ENCODE assay signal across 9 cellular contexts in the genomic region with DNA sequence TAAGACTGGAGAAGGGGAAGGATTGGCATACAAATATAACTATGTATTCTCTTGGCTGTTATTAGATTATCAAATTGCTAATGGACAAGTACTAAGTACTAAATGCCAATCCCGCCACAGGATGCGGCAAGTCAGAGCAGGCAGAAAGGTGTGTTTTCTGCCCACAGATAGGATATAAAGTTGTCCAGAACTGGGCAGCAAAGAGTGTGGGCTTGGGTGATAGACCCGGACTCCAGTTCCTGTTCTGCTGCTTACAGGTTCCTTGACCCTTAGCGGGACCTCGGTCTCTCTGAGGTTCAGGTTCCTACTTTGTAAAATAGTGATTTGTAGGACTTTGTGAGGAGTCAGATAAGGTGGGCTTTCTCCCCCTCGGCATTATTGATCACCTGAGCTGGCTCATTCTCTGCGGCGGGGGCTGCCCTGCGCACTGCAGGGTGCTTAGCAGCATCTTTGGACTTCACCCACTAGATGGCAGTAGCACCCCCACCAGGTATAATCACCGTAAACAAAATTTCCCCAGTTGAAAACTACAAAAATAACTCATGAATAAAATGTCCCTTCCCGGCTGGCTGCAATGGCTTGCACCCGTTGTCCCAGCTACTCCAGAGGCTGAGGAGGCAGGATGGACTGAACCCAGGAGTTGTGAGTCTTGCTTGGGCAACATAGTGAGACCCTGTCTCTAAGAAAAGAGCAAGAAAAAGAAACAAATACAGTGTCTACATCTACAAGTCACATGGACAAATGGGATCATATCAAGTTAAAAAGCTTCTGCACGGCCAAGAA.
DNase-seq lines count a peak whose midpoint lies in the region; ATAC-seq and TF ChIP-seq lines count a peak whose summit lies in the region.
"Had no signal": no experiment of that assay in that cellular context is flagged by ENCODE, and none has a peak within 500 bp of the region (broad histone marks: within the 10 kb centered on the region; RNA-seq: fewer than 3 reads in every experiment).

No MANE protein-coding gene starts in this region.

- H3K36me3 Mint-ChIP-seq in Caco-2 (ENCODE audit: insufficient read depth, unreplicated experiment): no peaks in the 10 kb centered on the region
- H3K36me3 Mint-ChIP-seq: naive B cell had no signal

- H3K4me1 ChIP-seq in Caco-2 (peaks cover 3% of the 10 kb centered on the region; the same call in 1 of the 2 replicates), parathyroid adenoma (no peaks in the 10 kb centered on the region)

- H3K36me3 ChIP-seq in Caco-2 (ENCODE audit: control insufficient read depth, insufficient read depth, low read length) (no peaks in the 10 kb centered on the region), SK-N-MC (ENCODE audit: insufficient read depth, low read length) (no peaks in the 10 kb centered on the region), parathyroid adenoma (ENCODE audit: control insufficient read depth, insufficient read depth, low read length) (no peaks in the 10 kb centered on the region)

- no peak overlapping the region for H3K4me2 ChIP-seq in parathyroid adenoma (ENCODE audit: low read length)

- H3K27ac ChIP-seq in SK-N-MC: no peak overlapping the region
- no peak overlapping the region for H3K27ac ChIP-seq in dorsolateral prefrontal cortex
- H3K27ac ChIP-seq in parathyroid adenoma: no peak overlapping the region

- H3K4me3 Mint-ChIP-seq in Caco-2 (ENCODE audit: unreplicated experiment): no peak overlapping the region
- H3K4me3 Mint-ChIP-seq: naive B cell had no signal

- no peaks in the 10 kb centered on the region for H3K9me3 Mint-ChIP-seq in Caco-2 (ENCODE audit: unreplicated experiment)
- H3K9me3 Mint-ChIP-seq: naive B cell had no signal

- BruUV-seq in Caco-2 (replicated peaks; lab: Mats Ljungman, UMichigan): no TSS peak

- CTCF ChIA-PET in Caco-2 (lab: Charles Lee): interaction anchor here (0.6 to 1.4 kb wide), 4 partner anchors 13 to 576 kb away, joined by 3 read pairs; no protein-coding TSS in a partner anchor

- intact Hi-C loops in Caco-2 (cut with micrococcal nuclease; ENCODE audit: unreplicated experiment): loop anchor here (1.0 kb wide), 2 partner anchors 19 to 58 kb away; no protein-coding TSS in a partner anchor
- intact Hi-C loops in dorsolateral prefrontal cortex (cut with DNase I): no loop called here

- H3K4me1 Mint-ChIP-seq in Caco-2 (ENCODE audit: low read depth, unreplicated experiment): no peaks in the 10 kb centered on the region

- H3K4me3 ChIP-seq in Caco-2 (ENCODE audit: low read depth, low read length) (no peak overlapping the region), SK-N-MC (peak overlapping the region; percentile 34; the same call in 1 of the 2 replicates), dorsolateral prefrontal cortex (peak overlapping the region in 10 of 59 donors; percentile 2 to 30 (median 16)), parathyroid adenoma (ENCODE audit: low read depth, low read length) (no peak overlapping the region)

- H2AFZ ChIP-seq in parathyroid adenoma: no peak overlapping the region

- peak; percentile 92 for ATAC-seq in GM18907 (IDR thresholded peaks at IDR 0.05; ENCODE audit: unreplicated experiment)
- ATAC-seq in HG03066 (IDR thresholded peaks at IDR 0.05; ENCODE audit: low read depth, unreplicated experiment): peak; percentile 62

- DNase-seq in Caco-2: peak in 1 of 2 experiments; percentile 68
- DNase-seq in SK-N-MC (ENCODE audit: low read depth, low spot score): no peak
- no peak for DNase-seq in dorsolateral prefrontal cortex
- no peak for DNase-seq in effector CD4-positive, alpha-beta T cell
- DNase-seq in NK-92 (lab: John Stamatoyannopoulos, UW; ENCODE audit: unreplicated experiment): no peak
- DNase-seq: naive B cell had no signal

- H3K9ac ChIP-seq in SK-N-MC (ENCODE audit: insufficient read length): no peak overlapping the region
- no peak overlapping the region for H3K9ac ChIP-seq in parathyroid adenoma

- TF ChIP-seq CTCF in Caco-2 (IDR thresholded peaks at IDR 0.05; ENCODE audit: insufficient read depth in 1 of 2, low read depth in 1 of 2, low read length in 1 of 2, severe bottlenecking in 1 of 2, unreplicated experiment in 1 of 2) (peak; percentile 85 to 90), dorsolateral prefrontal cortex (IDR thresholded peaks at IDR 0.05 in 54 of 56, conservative IDR thresholded peaks at IDR 0.05 in 2 of 56; ENCODE audit: low read depth in 1 of 56, partially characterized antibody in 56 of 56) (peak in 55 of 56 donors; percentile 16 to 63 (median 49)), parathyroid adenoma (IDR thresholded peaks at IDR 0.05) (peak; percentile 35)

- no peaks in the 10 kb centered on the region for H3K27me3 Mint-ChIP-seq in Caco-2 (ENCODE audit: insufficient read depth, unreplicated experiment)

- no peaks in the 10 kb centered on the region for H3K79me2 ChIP-seq in parathyroid adenoma

- no peak overlapping the region for H3K27ac Mint-ChIP-seq in Caco-2 (ENCODE audit: unreplicated experiment)
- H3K27ac Mint-ChIP-seq: naive B cell had no signal

- no peaks in the 10 kb centered on the region for H3K27me3 ChIP-seq in Caco-2 (replicated peaks; ENCODE audit: control insufficient read depth, insufficient read depth, low read length)
- peaks cover 0 to 21% (median 0%) of the 10 kb centered on the region in 45 donors for H3K27me3 ChIP-seq in dorsolateral prefrontal cortex
- peaks cover 3% of the 10 kb centered on the region for H3K27me3 ChIP-seq in parathyroid adenoma (ENCODE audit: control insufficient read depth, insufficient read depth, low read length)

- POLR2A ChIA-PET in Caco-2 (lab: Charles Lee): interaction anchor here (0.6 kb wide), 1 partner anchor 9 kb away, joined by 11 read pairs; no protein-coding TSS in a partner anchor

- H3K9me3 ChIP-seq in Caco-2: no peaks in the 10 kb centered on the region
- H3K9me3 ChIP-seq in SK-N-MC (ENCODE audit: low read depth, low read length): no peaks in the 10 kb centered on the region
- no peaks in the 10 kb centered on the region for H3K9me3 ChIP-seq in parathyroid adenoma (ENCODE audit: control insufficient read depth, low read length)

Comparison
In these comparisons a context has a peak if more than half of its experiments do, and no peak if none do; other contexts are left out.
1. CTCF ChIP-seq: peak in every context shown above with its lines; median percentile 88 in Caco-2; 49 in dorsolateral prefrontal cortex; 35 in parathyroid adenoma.